1 cellular context compared by ENCODE assay signal in genomic region chr2:213157242-213157641, GRCh38.
TF ChIP-seq lines count a peak whose summit lies in the region.

No MANE protein-coding gene starts in this region.

TF ChIP-seq in GM23338, 12 proteins besides CTCF, POLR2A, EP300 and RAD21 (continued from another document):
- TF ChIP-seq ZNF462 (CRISPR knock-in tag; IDR thresholded peaks at IDR 0.05) (no peak), CREB1 (CRISPR knock-in tag; IDR thresholded peaks at IDR 0.05; ENCODE audit: low read depth) (no peak), EZH2 (IDR thresholded peaks at IDR 0.05; ENCODE audit: low read depth, unreplicated experiment) (no peak)
